ENCODE assay signal across 23 cellular contexts in genomic region chr11:120279490-120279889, GRCh38. TPM values are rescaled to one million over a fixed set of nuclear protein-coding genes. Genes with fewer than 3 reads are reported as not detected.
DNase-seq lines count a peak whose midpoint lies in the region; TF ChIP-seq lines count a peak whose summit lies in the region.
"Had no signal": no experiment of that assay in that cellular context is flagged by ENCODE, and none has a peak within 500 bp of the region (broad histone marks: within the 10 kb centered on the region; RNA-seq: fewer than 3 reads in every experiment).

No MANE protein-coding gene starts in this region.

- H3K79me2 ChIP-seq in parathyroid adenoma: no peaks in the 10 kb centered on the region

- H3K36me3 ChIP-seq in parathyroid adenoma (ENCODE audit: control insufficient read depth, insufficient read depth, low read length) (no peaks in the 10 kb centered on the region), suprapubic skin (no peaks in the 10 kb centered on the region)
- H3K36me3 ChIP-seq: BE2C; BLaER1 treated with 17β-estradiol and CSF1 and Interleukin-3, amounts not matched to agents 10 nM and 100 nM had no signal

- no peak overlapping the region for H3K4me3 ChIP-seq in parathyroid adenoma (ENCODE audit: low read depth, low read length)
- no peak overlapping the region for H3K4me3 ChIP-seq in suprapubic skin
- H3K4me3 ChIP-seq: A549; BLaER1 treated with 17β-estradiol and CSF1 and Interleukin-3, amounts not matched to agents 10 nM and 100 nM; GM23338 had no signal

- TF ChIP-seq EP300 in suprapubic skin (IDR thresholded peaks at IDR 0.05): no peak

- DNase-seq in NCI-H2227 (lab: John Stamatoyannopoulos, UW; ENCODE audit: unreplicated experiment): peak; percentile 27
- no peak for DNase-seq in NCI-H2227 treated with DMSO at 0.1 percent for 48 hours (lab: John Stamatoyannopoulos, UW)
- DNase-seq in NCI-H69 (lab: John Stamatoyannopoulos, UW): peak; percentile 24
- no peak for DNase-seq in suprapubic skin (ENCODE audit: low spot score in 2 of 2)
- DNase-seq in NCI-H226: no peak
- DNase-seq in DMS 273 (lab: John Stamatoyannopoulos, UW; ENCODE audit: unreplicated experiment): no peak
- DNase-seq: 8988T; ACHN; AML-193; BE2C; CD4-positive, alpha-beta T cell; CD8-positive, alpha-beta memory T cell; DMS53; DMS79 treated with DMSO at 0.1 percent for 48 hours; GF-D8; H9; HFFc6 had no signal

- no peak overlapping the region for H3K9ac ChIP-seq in parathyroid adenoma
- H3K9ac ChIP-seq: BLaER1 treated with 17β-estradiol and CSF1 and Interleukin-3, amounts not matched to agents 10 nM and 100 nM had no signal

- no peak overlapping the region for H3K4me2 ChIP-seq in parathyroid adenoma (ENCODE audit: low read length)
- H3K4me2 ChIP-seq: A549; BLaER1 treated with 17β-estradiol and CSF1 and Interleukin-3, amounts not matched to agents 10 nM and 100 nM; GM23338 had no signal

- H2AFZ ChIP-seq in parathyroid adenoma: no peak overlapping the region
- H2AFZ ChIP-seq: GM23338 had no signal

- H3K9me3 ChIP-seq in parathyroid adenoma (ENCODE audit: control insufficient read depth, low read length): no peaks in the 10 kb centered on the region
- no peaks in the 10 kb centered on the region for H3K9me3 ChIP-seq in suprapubic skin
- H3K9me3 ChIP-seq: A549; BE2C; BLaER1 treated with 17β-estradiol and CSF1 and Interleukin-3, amounts not matched to agents 10 nM and 100 nM had no signal

- peak overlapping the region; percentile 99 for H3K27ac ChIP-seq in parathyroid adenoma
- peak overlapping the region; percentile 4 for H3K27ac ChIP-seq in suprapubic skin
- H3K27ac ChIP-seq: A549; BLaER1 treated with 17β-estradiol and CSF1 and Interleukin-3, amounts not matched to agents 10 nM and 100 nM had no signal

- H3K27me3 ChIP-seq in parathyroid adenoma (ENCODE audit: control insufficient read depth, insufficient read depth, low read length): no peaks in the 10 kb centered on the region
- no peaks in the 10 kb centered on the region for H3K27me3 ChIP-seq in suprapubic skin
- H3K27me3 ChIP-seq: BE2C; BLaER1 treated with 17β-estradiol and CSF1 and Interleukin-3, amounts not matched to agents 10 nM and 100 nM had no signal

- H3K4me1 ChIP-seq in parathyroid adenoma: peaks cover 51% of the 10 kb centered on the region
- peaks cover 33% of the 10 kb centered on the region for H3K4me1 ChIP-seq in suprapubic skin
- H3K4me1 ChIP-seq: A549; BLaER1 treated with 17β-estradiol and CSF1 and Interleukin-3, amounts not matched to agents 10 nM and 100 nM had no signal

- TF ChIP-seq POLR2A in suprapubic skin (IDR thresholded peaks at IDR 0.05): no peak

- 62% methylated on average over 4 of the region's 4 CpGs for WGBS in suprapubic skin

- TF ChIP-seq CTCF in parathyroid adenoma (IDR thresholded peaks at IDR 0.05): no peak
- no peak for TF ChIP-seq CTCF in suprapubic skin (IDR thresholded peaks at IDR 0.05)

RNA-seq across cellular contexts. Expression of gene POU2F3, which starts 39.5 kb away (rescaled TPM):
- 100 to 1,000 TPM in 2 of 4 donors, 10 to 100 TPM in 2; 58.2 to 219 (median 105) TPM for total RNA-seq in suprapubic skin
- total RNA-seq: CD4-positive, alpha-beta T cell; CD8-positive, alpha-beta memory T cell; Daoy; G401; HFFc6 had no signal

RNA-seq across cellular contexts. Expression of gene TLCD5, which starts 45.6 kb away (rescaled TPM):
- 1 to 10 TPM in 2 of 4 donors, under 1 TPM in 2; 0.83 to 2.3 (median 1.5) TPM for total RNA-seq in suprapubic skin
- total RNA-seq: CD4-positive, alpha-beta T cell had no signal

RNA-seq across cellular contexts. Expression of gene ARHGEF12, which starts 56.7 kb away (rescaled TPM):
- 100 to 1,000 TPM; 107 to 222 (median 138) TPM for total RNA-seq in suprapubic skin

Comparison
In these comparisons a context has a peak if more than half of its experiments do, and no peak if none do; other contexts are left out.
1. DNase-seq: peak in NCI-H2227 (single experiment) and NCI-H69 (single experiment); none in NCI-H2227 treated with DMSO at 0.1 percent for 48 hours (single experiment), suprapubic skin (0 of 2), NCI-H226 (single experiment) and DMS 273 (single experiment).